8 cellular contexts compared by ENCODE assay signal in genomic region chr6:88982720-88983119, GRCh38. TPM values are rescaled to one million over a fixed set of nuclear protein-coding genes. Genes with fewer than 3 reads are reported as not detected.
A peak's percentile ranks its signal among the peaks of the same experiment; 100 is the strongest.
DNase-seq lines count a peak whose midpoint lies in the region; ATAC-seq and TF ChIP-seq lines count a peak whose summit lies in the region.

No MANE protein-coding gene starts in this region.

- CTCF ChIA-PET in OCI-LY7 (lab: Charles Lee; ENCODE audit: unreplicated experiment) = interaction anchor here (0.6 to 0.8 kb wide), 2 partner anchors 18 to 307 kb away, joined by 3 read pairs; no protein-coding TSS in a partner anchor

- H4K20me1 ChIP-seq in OCI-LY7 (ENCODE audit: insufficient read depth, low read length) = no peaks in the 10 kb centered on the region

- peak; percentile 83 to 88 for ATAC-seq in stimulated activated naive B cell treated with anti-CD40 and anti-IgM and Interleukin-4, amounts not matched to agents 10 μg/mL and 1 μg/mL and 100 μg/mL, for 72 hours (replicated peaks)
- ATAC-seq in HG03045 (IDR thresholded peaks at IDR 0.05; ENCODE audit: unreplicated experiment) = no peak

- no peaks in the 10 kb centered on the region for H3K36me3 Mint-ChIP-seq in stimulated activated naive B cell treated with anti-CD40 and anti-IgM and Interleukin-4, amounts not matched to agents 10 μg/mL and 1 μg/mL and 100 μg/mL, for 72 hours

- H2AFZ ChIP-seq in OCI-LY7 (ENCODE audit: low read length) = no peak overlapping the region

- H3K27ac ChIP-seq in OCI-LY7 (ENCODE audit: low read depth, low read length, poor library complexity, severe bottlenecking) = no peak overlapping the region

- no peak overlapping the region for H3K4me2 ChIP-seq in OCI-LY7 (ENCODE audit: low read length)

- no peaks in the 10 kb centered on the region for H3K79me2 ChIP-seq in OCI-LY7 (ENCODE audit: insufficient read depth, low read depth, low read length)

- DNase-seq in AG09319 (ENCODE audit: extremely low read depth, low read depth) (peak; percentile 65), OCI-LY7 (ENCODE audit: low spot score) (peak; percentile 72), brain pericyte (ENCODE audit: low read depth, low spot score) (peak; percentile 12), iris pigment epithelial cell (ENCODE audit: low read depth) (peak; percentile 80)
- peak; percentile 42 for DNase-seq in Jurkat, Clone E6-1 (ENCODE audit: low read depth, low spot score)
- DNase-seq in stimulated activated naive B cell treated with anti-CD40 and anti-IgM and Interleukin-4, amounts not matched to agents 10 μg/mL and 1 μg/mL and 100 μg/mL, for 72 hours = no peak

- no peak overlapping the region for H3K4me3 ChIP-seq in Jurkat, Clone E6-1 (ENCODE audit: low read length)
- no peak overlapping the region for H3K4me3 ChIP-seq in OCI-LY7 (ENCODE audit: low read depth, low read length, poor library complexity, severe bottlenecking)

- no peak overlapping the region for H3K27ac Mint-ChIP-seq in stimulated activated naive B cell treated with anti-CD40 and anti-IgM and Interleukin-4, amounts not matched to agents 10 μg/mL and 1 μg/mL and 100 μg/mL, for 72 hours

- no peaks in the 10 kb centered on the region for H3K9me3 ChIP-seq in OCI-LY7 (ENCODE audit: low read length)

- H3K36me3 ChIP-seq in OCI-LY7 (ENCODE audit: insufficient read depth, low read length) = no peaks in the 10 kb centered on the region

- intact Hi-C loops in OCI-LY7 (cut with micrococcal nuclease; ENCODE audit: unreplicated experiment) = loop anchor here (1.0 to 2.0 kb wide), 4 partner anchors 98 to 386 kb away; partner anchors contain the start of gene PNRC1

- no peak overlapping the region for H3K4me3 Mint-ChIP-seq in stimulated activated naive B cell treated with anti-CD40 and anti-IgM and Interleukin-4, amounts not matched to agents 10 μg/mL and 1 μg/mL and 100 μg/mL, for 72 hours

- no peaks in the 10 kb centered on the region for H3K27me3 Mint-ChIP-seq in stimulated activated naive B cell treated with anti-CD40 and anti-IgM and Interleukin-4, amounts not matched to agents 10 μg/mL and 1 μg/mL and 100 μg/mL, for 72 hours

- BruUV-seq in OCI-LY7 (replicated peaks; lab: Mats Ljungman, UMichigan) = no TSS peak

- POLR2A ChIA-PET in OCI-LY7 (lab: Charles Lee) = interaction anchor here (0.7 to 1.5 kb wide), 7 partner anchors 19 to 385 kb away, joined by 3 to 4 read pairs (median 3); partner anchors contain the start of genes PM20D2, PNRC1 and RNGTT

- no peaks in the 10 kb centered on the region for H3K9me3 Mint-ChIP-seq in stimulated activated naive B cell treated with anti-CD40 and anti-IgM and Interleukin-4, amounts not matched to agents 10 μg/mL and 1 μg/mL and 100 μg/mL, for 72 hours

- H3K4me1 ChIP-seq in OCI-LY7 (ENCODE audit: insufficient read depth, low read length, poor library complexity, severe bottlenecking) = no peaks in the 10 kb centered on the region

- H3K4me1 Mint-ChIP-seq in stimulated activated naive B cell treated with anti-CD40 and anti-IgM and Interleukin-4, amounts not matched to agents 10 μg/mL and 1 μg/mL and 100 μg/mL, for 72 hours = no peaks in the 10 kb centered on the region

- TF ChIP-seq CTCF in AG09319 (IDR thresholded peaks at IDR 0.05; ENCODE audit: low read depth, low read length) (peak; percentile 64), GM12873 (IDR thresholded peaks at IDR 0.05; ENCODE audit: insufficient read depth, low read depth, low read length, missing control alignments) (peak; percentile 59), OCI-LY7 (conservative IDR thresholded peaks at IDR 0.05; ENCODE audit: low read length) (peak; percentile 98)

- no peaks in the 10 kb centered on the region for H3K9me2 ChIP-seq in OCI-LY7 (ENCODE audit: insufficient read depth, low read length)

RNA-seq across cellular contexts. Expression of gene RNGTT, which starts 19.3 kb away (rescaled TPM):
- 11.1 TPM for polyA plus RNA-seq in Jurkat, Clone E6-1 (2012; ENCODE audit: insufficient read depth, insufficient read length)
- total RNA-seq in OCI-LY7 (2014; rRNA removed; shearing (Covaris generic)) = 38.5 and 41.7 TPM in 2 replicates
- 38.2 and 39.5 TPM in 2 replicates for total RNA-seq in OCI-LY7 (2022)
